In the genomic region with DNA sequence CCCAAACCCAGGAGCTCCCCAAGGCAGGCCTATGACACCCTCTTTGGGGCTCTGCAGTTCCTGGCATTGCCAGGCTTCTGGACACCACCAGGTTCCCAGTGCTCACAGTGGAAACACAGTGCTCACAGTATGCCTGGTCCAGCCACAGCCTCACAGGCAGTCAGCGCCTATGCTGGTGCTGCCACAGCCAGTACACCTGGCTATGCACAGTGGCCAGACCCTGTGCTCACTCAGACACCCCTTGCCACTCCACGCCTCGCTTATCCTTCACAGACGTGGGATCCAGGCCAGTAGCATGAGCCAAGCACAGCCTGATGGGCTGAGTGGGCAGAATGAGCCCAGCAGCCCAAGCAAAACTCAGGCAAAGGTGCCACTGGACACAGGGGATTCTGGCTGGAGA, we compare ENCODE assay signal across 22 cellular contexts.
DNase-seq lines count a peak whose midpoint lies in the region; ATAC-seq and TF ChIP-seq lines count a peak whose summit lies in the region.
"Had no signal": no experiment of that assay in that cellular context is flagged by ENCODE, and none has a peak within 500 bp of the region (broad histone marks: within the 10 kb centered on the region; RNA-seq: fewer than 3 reads in every experiment).

No MANE protein-coding gene starts in this region.

- H3K56ac ChIP-seq in mesendoderm (ENCODE audit: low read length): peak overlapping the region; percentile 19

- no peak overlapping the region for H3K23ac ChIP-seq in mesendoderm (ENCODE audit: low read length)

- H3K27ac ChIP-seq in right atrium auricular region (no peak overlapping the region), mesendoderm (ENCODE audit: low read depth, low read length) (no peak overlapping the region), upper lobe of right lung (no peak overlapping the region), testis (no peak overlapping the region)
- H3K27ac ChIP-seq: BLaER1, GM23248 had no signal

- no peak overlapping the region for H3K4ac ChIP-seq in mesendoderm (ENCODE audit: low read depth, low read length)

- no peak overlapping the region for H3K18ac ChIP-seq in mesendoderm (ENCODE audit: low read length)

- H2AK5ac ChIP-seq in mesendoderm (ENCODE audit: low read length): no peak overlapping the region

- DNase-seq in Right ventricle myocardium superior: peak; percentile 62
- no peak for DNase-seq in right atrium auricular region (ENCODE audit: low spot score)
- peak; percentile 30 for DNase-seq in left cardiac atrium
- no peak for DNase-seq in mesendoderm
- no peak for DNase-seq in upper lobe of right lung
- DNase-seq in testis: no peak
- DNase-seq: CD4-positive, CD25-positive, alpha-beta regulatory T cell; DMS153; DND-41; GM23248; HCEC 1CT; IMR-90; KG1; MG63; NCI-H2081; NCI-H2227 treated with DMSO at 0.1 percent for 48 hours; NCI-H526 treated with DMSO at 0.1 percent for 48 hours; RPMI8226; SHP77 treated with DMSO at 0.1 percent for 48 hours had no signal

- H3K9ac ChIP-seq in mesendoderm (ENCODE audit: low read length): no peak overlapping the region
- H3K9ac ChIP-seq: BLaER1, GM23248 had no signal

- H3K4me1 ChIP-seq in right atrium auricular region: peaks cover 0 to 10% of the 10 kb centered on the region in 2 donors
- H3K4me1 ChIP-seq in mesendoderm (ENCODE audit: control insufficient read depth, low read depth, low read length): no peaks in the 10 kb centered on the region
- no peaks in the 10 kb centered on the region for H3K4me1 ChIP-seq in upper lobe of right lung
- no peaks in the 10 kb centered on the region for H3K4me1 ChIP-seq in testis
- H3K4me1 ChIP-seq: BLaER1 had no signal

- no CpG with 5 or more reads among the region's 4 CpGs for WGBS in mesendoderm (ENCODE audit: extremely low coverage, insufficient coverage, low lambda C conversion rate)
- WGBS in testis, 2 donors: 70 to 89% methylated on average over 3 to 4 of the region's 4 CpGs

- H2BK120ac ChIP-seq in mesendoderm (ENCODE audit: low read depth, low read length): no peak overlapping the region

- ATAC-seq in Right ventricle myocardium superior (ENCODE audit: poor library complexity) (peak; percentile 76), left cardiac atrium (peak; percentile 36 to 91), upper lobe of right lung (peak; percentile 32), GM19467 (IDR thresholded peaks at IDR 0.05; ENCODE audit: unreplicated experiment) (no peak), HG02973 (IDR thresholded peaks at IDR 0.05; ENCODE audit: unreplicated experiment) (no peak)

- H4K8ac ChIP-seq in mesendoderm (ENCODE audit: low read depth, low read length): no peak overlapping the region

- intact Hi-C loops in Right ventricle myocardium superior (cut with DNase I): loop anchor here (10.0 kb wide), 1 partner anchor 93 kb away; no protein-coding TSS in a partner anchor
- intact Hi-C loops in left cardiac atrium (cut with DNase I): no loop called here
- intact Hi-C loops in upper lobe of right lung (cut with DNase I): no loop called here
- intact Hi-C loops in testis (cut with DNase I; ENCODE audit: low total_unique reads): no loop called here

- TF ChIP-seq CTCF in right atrium auricular region (IDR thresholded peaks at IDR 0.05): no peak
- TF ChIP-seq CTCF in upper lobe of right lung (IDR thresholded peaks at IDR 0.05): no peak
- no peak for TF ChIP-seq CTCF in testis (IDR thresholded peaks at IDR 0.05)

- no peak overlapping the region for H3K4me2 ChIP-seq in mesendoderm (ENCODE audit: low read length)
- H3K4me2 ChIP-seq: BLaER1 had no signal

- no peak overlapping the region for H3K4me3 ChIP-seq in right atrium auricular region
- H3K4me3 ChIP-seq in mesendoderm (ENCODE audit: low read length): no peak overlapping the region
- H3K4me3 ChIP-seq in upper lobe of right lung: no peak overlapping the region
- no peak overlapping the region for H3K4me3 ChIP-seq in testis
- H3K4me3 ChIP-seq: BLaER1, GM23248, MG63 had no signal

- no peaks in the 10 kb centered on the region for H3K36me3 ChIP-seq in right atrium auricular region
- H3K36me3 ChIP-seq in mesendoderm (ENCODE audit: control insufficient read depth, insufficient read depth, low read length): no peaks in the 10 kb centered on the region
- no peaks in the 10 kb centered on the region for H3K36me3 ChIP-seq in upper lobe of right lung
- H3K36me3 ChIP-seq in testis (ENCODE audit: low read depth, missing control alignments): no peaks in the 10 kb centered on the region
- H3K36me3 ChIP-seq: BLaER1, MG63 had no signal

- H2BK5ac ChIP-seq in mesendoderm (ENCODE audit: low read length): no peak overlapping the region

- H3K27me3 ChIP-seq in right atrium auricular region: no peaks in the 10 kb centered on the region
- no peaks in the 10 kb centered on the region for H3K27me3 ChIP-seq in mesendoderm (ENCODE audit: insufficient read depth, low read length, poor library complexity)
- no peaks in the 10 kb centered on the region for H3K27me3 ChIP-seq in upper lobe of right lung
- H3K27me3 ChIP-seq in testis: no peaks in the 10 kb centered on the region
- H3K27me3 ChIP-seq: BLaER1, MG63 had no signal

- no peak overlapping the region for H2BK15ac ChIP-seq in mesendoderm (replicated peaks; ENCODE audit: low read depth)

- H4K5ac ChIP-seq in mesendoderm (ENCODE audit: low read length): no peak overlapping the region

- no peak for TF ChIP-seq POLR2A in testis (IDR thresholded peaks at IDR 0.05)

- H3K79me2 ChIP-seq in mesendoderm (ENCODE audit: control insufficient read depth, insufficient read depth, low read length): no peaks in the 10 kb centered on the region

- H3K79me1 ChIP-seq in mesendoderm (ENCODE audit: low read length): no peaks in the 10 kb centered on the region

- H3K9me3 ChIP-seq in right atrium auricular region (no peaks in the 10 kb centered on the region), upper lobe of right lung (no peaks in the 10 kb centered on the region), testis (no peaks in the 10 kb centered on the region)
- H3K9me3 ChIP-seq: MG63 had no signal

Comparison
In these comparisons a context has a peak if more than half of its experiments do, and no peak if none do; other contexts are left out.
1. DNase-seq: peak in Right ventricle myocardium superior (single experiment) and left cardiac atrium (single experiment); none in right atrium auricular region (single experiment), mesendoderm (single experiment), upper lobe of right lung (single experiment) and testis (single experiment).
2. ATAC-seq: peak in Right ventricle myocardium superior (single experiment), left cardiac atrium (2 of 2) and upper lobe of right lung (single experiment); none in GM19467 (single experiment) and HG02973 (single experiment).